Comparison of ENCODE assay signal across 36 cellular contexts in the genomic region with DNA sequence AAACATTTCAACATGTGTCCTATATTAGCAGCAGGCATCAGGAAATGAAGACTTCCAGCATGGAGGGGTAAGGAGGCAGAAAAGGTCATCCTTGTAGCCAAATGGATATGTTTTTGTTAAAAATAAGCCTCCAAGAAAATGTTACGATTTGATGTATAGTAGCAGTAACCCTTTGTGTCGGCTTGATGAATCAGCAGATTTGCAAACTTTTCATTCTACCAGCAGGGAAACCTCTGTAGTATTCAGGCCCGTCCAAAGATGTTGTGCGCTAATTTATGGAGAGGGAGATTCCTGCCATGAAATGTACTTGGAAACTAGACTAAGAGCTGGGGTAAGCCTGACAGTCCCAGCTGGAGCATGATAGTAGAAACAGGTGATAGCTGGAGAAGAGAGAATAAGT.
"Had no signal": no experiment of that assay in that cellular context is flagged by ENCODE, and none has a peak within 500 bp of the region (broad histone marks: within the 10 kb centered on the region; RNA-seq: fewer than 3 reads in every experiment).

No MANE protein-coding gene starts in this region.

- H3K4me1 ChIP-seq: adrenal gland, body of pancreas, breast epithelium had no signal

- H3K36me3 Mint-ChIP-seq: activated CD4-positive, alpha-beta memory T cell treated with anti-CD3 and anti-CD28 coated beads for 36 hours; activated naive CD4-positive, alpha-beta T cell treated with anti-CD3 and anti-CD28 coated beads, Interleukin-2, amount 50 U/mL, for 72 hours; activated naive CD8-positive, alpha-beta T cell treated with anti-CD3 and anti-CD28 coated beads for 36 hours had no signal

- H3K27me3 ChIP-seq: adrenal gland, body of pancreas, brain microvascular endothelial cell, breast epithelium had no signal

- FAIRE-seq: astrocyte, TTC549 had no signal

- H3K27ac Mint-ChIP-seq: activated B cell treated with CpG ODN at 0.5 μM for 24 hours; activated CD4-positive, alpha-beta memory T cell treated with anti-CD3 and anti-CD28 coated beads for 36 hours; activated CD4-positive, alpha-beta T cell treated with anti-CD3 and anti-CD28 coated beads, Interleukin-2, amount 10 ng/mL, durations not matched to agents 24 days and 14 days; activated CD8-positive, alpha-beta T cell treated with anti-CD3 and anti-CD28 coated beads for 36 hours; activated naive CD4-positive, alpha-beta T cell treated with anti-CD3 and anti-CD28 coated beads for 36 hours; activated naive CD4-positive, alpha-beta T cell treated with anti-CD3 and anti-CD28 coated beads, Interleukin-2, amount 50 U/mL, for 72 hours; activated naive CD8-positive, alpha-beta T cell treated with anti-CD3 and anti-CD28 coated beads for 36 hours; activated T-cell treated with anti-CD3 and anti-CD28 coated beads, Interleukin-2, amount 50 U/mL, for 72 hours; activated T-helper 1 cell treated with anti-CD3 and anti-CD28 coated beads, Interleukin-12 subunit alpha, Interleukin-12 subunit beta, Interleukin-2, Interleukin-4 antibody, amounts not matched to agents 30 ng/mL and 10 ng/mL and 1 ng/mL, durations not matched to agents 14 hours and 24 hours and 36 hours; activated T-helper 17 cell treated with anti-CD3 and anti-CD28 coated beads, Interleukin-2, amount 50 U/mL, for 72 hours; T-helper 1 cell treated with Interleukin-12 subunit alpha and Interleukin-12 subunit beta and Interleukin-4 antibody, amounts not matched to agents 30 μg/mL and 1 μg/mL, for 36 hours; T-helper 2 cell treated with Interferon-gamma antibody and Interleukin-4, amounts not matched to agents 5 μg/mL and 100 μg/mL, for 36 hours had no signal

- H3K27me3 Mint-ChIP-seq: activated B cell treated with CpG ODN at 0.5 μM for 24 hours; activated CD4-positive, alpha-beta memory T cell treated with anti-CD3 and anti-CD28 coated beads for 36 hours; activated CD4-positive, alpha-beta T cell treated with anti-CD3 and anti-CD28 coated beads, Interleukin-2, amount 10 ng/mL, durations not matched to agents 24 days and 14 days; activated CD8-positive, alpha-beta T cell treated with anti-CD3 and anti-CD28 coated beads for 36 hours; activated naive CD8-positive, alpha-beta T cell treated with anti-CD3 and anti-CD28 coated beads for 36 hours; activated T-helper 17 cell treated with anti-CD3 and anti-CD28 coated beads, Interleukin-2, amount 50 U/mL, for 72 hours had no signal

- H3K9me3 ChIP-seq: adrenal gland, body of pancreas, breast epithelium had no signal

- H3K4me1 Mint-ChIP-seq: activated B cell treated with CpG ODN at 0.5 μM for 24 hours; activated CD4-positive, alpha-beta T cell treated with anti-CD3 and anti-CD28 coated beads, Interleukin-2, amount 10 ng/mL, durations not matched to agents 24 days and 14 days; activated naive CD8-positive, alpha-beta T cell treated with anti-CD3 and anti-CD28 coated beads for 36 hours; activated T-helper 17 cell treated with anti-CD3 and anti-CD28 coated beads, Interleukin-2, amount 50 U/mL, for 72 hours had no signal

- H3K27ac ChIP-seq: adrenal gland, body of pancreas, brain microvascular endothelial cell, breast epithelium, VCaP had no signal

- H3K9me3 Mint-ChIP-seq: activated B cell treated with CpG ODN at 0.5 μM for 24 hours; activated CD4-positive, alpha-beta T cell treated with anti-CD3 and anti-CD28 coated beads, Interleukin-2, amount 10 ng/mL, durations not matched to agents 24 days and 14 days; activated CD8-positive, alpha-beta T cell treated with anti-CD3 and anti-CD28 coated beads for 36 hours; activated T-cell treated with anti-CD3 and anti-CD28 coated beads, Interleukin-2, amount 50 U/mL, for 4 hours; T-helper 1 cell treated with Interleukin-12 subunit alpha and Interleukin-12 subunit beta and Interleukin-4 antibody, amounts not matched to agents 30 μg/mL and 1 μg/mL, for 36 hours; T-helper 2 cell treated with Interferon-gamma antibody and Interleukin-4, amounts not matched to agents 5 μg/mL and 100 μg/mL, for 36 hours had no signal

- ATAC-seq: activated CD8-positive, alpha-beta T cell treated with anti-CD3 and anti-CD28 coated beads for 36 hours; activated naive CD4-positive, alpha-beta T cell treated with anti-CD3 and anti-CD28 coated beads, Interleukin-2, amount 50 U/mL, for 72 hours; activated T-cell treated with anti-CD3 and anti-CD28 coated beads, Interleukin-2, amount 50 U/mL, for 4 hours; activated T-cell treated with anti-CD3 and anti-CD28 coated beads, Interleukin-2, amount 50 U/mL, for 72 hours; activated T-helper 17 cell treated with anti-CD3 and anti-CD28 coated beads, Interleukin-2, amount 50 U/mL, for 72 hours; body of pancreas had no signal

- DNase-seq: activated B cell treated with CpG ODN at 0.5 μM for 24 hours; activated CD4-positive, alpha-beta memory T cell treated with anti-CD3 and anti-CD28 coated beads for 36 hours; activated CD4-positive, alpha-beta T cell treated with anti-CD3 and anti-CD28 coated beads for 4 hours; activated CD4-positive, alpha-beta T cell treated with anti-CD3 and anti-CD28 coated beads, Interleukin-2, amount 10 ng/mL, durations not matched to agents 24 days and 14 days; activated CD4-positive, alpha-beta T cell treated with anti-CD3 and anti-CD28 coated beads, Interleukin-2, amount 50 U/mL, for 1 hour; activated CD4-positive, alpha-beta T cell treated with anti-CD3 and anti-CD28 coated beads, Interleukin-2, amount 50 U/mL, for 4 hours; activated CD4-positive, CD25-positive, alpha-beta regulatory T cell treated with anti-CD3 and anti-CD28 coated beads, Interleukin-2, amount 50 U/mL, for 72 hours; activated CD8-positive, alpha-beta memory T cell treated with anti-CD3 and anti-CD28 coated beads, Interleukin-2, amount 50 U/mL, for 4 hours; activated CD8-positive, alpha-beta T cell treated with anti-CD3 and anti-CD28 coated beads for 36 hours; activated effector memory CD4-positive, alpha-beta T cell treated with anti-CD3 and anti-CD28 coated beads, Interleukin-2, amount 50 U/mL, for 16 hours; activated gamma-delta T cell treated with Interleukin-2 at 50 U/mL for 16 hours; activated naive CD4-positive, alpha-beta T cell; activated naive CD4-positive, alpha-beta T cell treated with anti-CD3 and anti-CD28 coated beads for 36 hours; activated naive CD4-positive, alpha-beta T cell treated with anti-CD3 and anti-CD28 coated beads, Interleukin-2, amount 50 U/mL, for 16 hours; activated naive CD8-positive, alpha-beta T cell treated with anti-CD3 and anti-CD28 coated beads for 36 hours; activated T-cell treated with anti-CD3 and anti-CD28 coated beads for 4 hours; activated T-cell treated with anti-CD3 and anti-CD28 coated beads, Interleukin-2, amount 50 U/mL, for 1 hour; activated T-cell treated with anti-CD3 and anti-CD28 coated beads, Interleukin-2, amount 50 U/mL, for 4 hours; activated T-cell treated with anti-CD3 and anti-CD28 coated beads, Interleukin-2, amount 50 U/mL, for 72 hours; adrenal gland; amniotic stem cell; aorta; body of pancreas; brain microvascular endothelial cell; central memory CD4-positive, alpha-beta T cell; T-helper 2 cell; T-helper 9 cell had no signal

- H3K4me3 ChIP-seq: adrenal gland, body of pancreas, breast epithelium had no signal

- H3K4me3 Mint-ChIP-seq: activated B cell treated with CpG ODN at 0.5 μM for 24 hours; activated CD4-positive, alpha-beta memory T cell treated with anti-CD3 and anti-CD28 coated beads for 36 hours; activated CD4-positive, alpha-beta T cell treated with anti-CD3 and anti-CD28 coated beads, Interleukin-2, amount 10 ng/mL, durations not matched to agents 24 days and 14 days; activated CD8-positive, alpha-beta T cell treated with anti-CD3 and anti-CD28 coated beads for 36 hours; activated naive CD4-positive, alpha-beta T cell treated with anti-CD3 and anti-CD28 coated beads for 36 hours; activated naive CD8-positive, alpha-beta T cell treated with anti-CD3 and anti-CD28 coated beads for 36 hours; activated T-cell treated with anti-CD3 and anti-CD28 coated beads, Interleukin-2, amount 50 U/mL, for 4 hours; activated T-cell treated with anti-CD3 and anti-CD28 coated beads, Interleukin-2, amount 50 U/mL, for 72 hours; activated T-helper 1 cell treated with anti-CD3 and anti-CD28 coated beads, Interleukin-12 subunit alpha, Interleukin-12 subunit beta, Interleukin-2, Interleukin-4 antibody, amounts not matched to agents 30 ng/mL and 10 ng/mL and 1 ng/mL, durations not matched to agents 14 hours and 24 hours and 36 hours; activated T-helper 17 cell treated with anti-CD3 and anti-CD28 coated beads, Interleukin-2, amount 50 U/mL, for 72 hours; T-helper 1 cell treated with Interleukin-12 subunit alpha and Interleukin-12 subunit beta and Interleukin-4 antibody, amounts not matched to agents 30 μg/mL and 1 μg/mL, for 36 hours; T-helper 2 cell treated with Interferon-gamma antibody and Interleukin-4, amounts not matched to agents 5 μg/mL and 100 μg/mL, for 36 hours had no signal

- H3K36me3 ChIP-seq: adrenal gland, brain microvascular endothelial cell, breast epithelium had no signal
